Comparison of ENCODE assay signal across 1 cellular context in genomic region chr1:52053862-52054261, GRCh38.
TF ChIP-seq lines count a peak whose summit lies in the region.

No MANE protein-coding gene starts in this region.

TF ChIP-seq in WTC11, 78 proteins besides CTCF, POLR2A, EP300 and RAD21 (continued from another document):
- TF ChIP-seq, protein P1, sequence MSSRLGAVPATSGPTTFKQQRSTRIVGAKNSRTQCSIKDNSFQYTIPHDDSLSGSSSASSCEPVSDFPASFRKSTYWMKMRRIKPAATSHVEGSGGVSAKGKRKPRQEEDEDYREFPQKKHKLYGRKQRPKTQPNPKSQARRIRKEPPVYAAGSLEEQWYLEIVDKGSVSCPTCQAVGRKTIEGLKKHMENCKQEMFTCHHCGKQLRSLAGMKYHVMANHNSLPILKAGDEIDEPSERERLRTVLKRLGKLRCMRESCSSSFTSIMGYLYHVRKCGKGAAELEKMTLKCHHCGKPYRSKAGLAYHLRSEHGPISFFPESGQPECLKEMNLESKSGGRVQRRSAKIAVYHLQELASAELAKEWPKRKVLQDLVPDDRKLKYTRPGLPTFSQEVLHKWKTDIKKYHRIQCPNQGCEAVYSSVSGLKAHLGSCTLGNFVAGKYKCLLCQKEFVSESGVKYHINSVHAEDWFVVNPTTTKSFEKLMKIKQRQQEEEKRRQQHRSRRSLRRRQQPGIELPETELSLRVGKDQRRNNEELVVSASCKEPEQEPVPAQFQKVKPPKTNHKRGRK (CRISPR knock-in tag; IDR thresholded peaks at IDR 0.05; ENCODE audit: borderline replicate concordance): no peak
- TF ChIP-seq ZNF671 (CRISPR knock-in tag; IDR thresholded peaks at IDR 0.05) (no peak), GABPB1 (CRISPR knock-in tag; IDR thresholded peaks at IDR 0.05) (no peak), GRHL2 (CRISPR knock-in tag; IDR thresholded peaks at IDR 0.05; ENCODE audit: insufficient replicate concordance, severe bottlenecking) (no peak), NFATC4 (CRISPR knock-in tag; IDR thresholded peaks at IDR 0.05) (no peak), PREB (CRISPR knock-in tag; IDR thresholded peaks at IDR 0.05; ENCODE audit: borderline replicate concordance) (no peak), E2F1 (CRISPR knock-in tag; IDR thresholded peaks at IDR 0.05) (no peak), E2F4 (CRISPR knock-in tag; IDR thresholded peaks at IDR 0.05; ENCODE audit: borderline replicate concordance, low read depth) (no peak), USF2 (CRISPR knock-in tag; IDR thresholded peaks at IDR 0.05) (no peak)
- TF ChIP-seq, protein P2, sequence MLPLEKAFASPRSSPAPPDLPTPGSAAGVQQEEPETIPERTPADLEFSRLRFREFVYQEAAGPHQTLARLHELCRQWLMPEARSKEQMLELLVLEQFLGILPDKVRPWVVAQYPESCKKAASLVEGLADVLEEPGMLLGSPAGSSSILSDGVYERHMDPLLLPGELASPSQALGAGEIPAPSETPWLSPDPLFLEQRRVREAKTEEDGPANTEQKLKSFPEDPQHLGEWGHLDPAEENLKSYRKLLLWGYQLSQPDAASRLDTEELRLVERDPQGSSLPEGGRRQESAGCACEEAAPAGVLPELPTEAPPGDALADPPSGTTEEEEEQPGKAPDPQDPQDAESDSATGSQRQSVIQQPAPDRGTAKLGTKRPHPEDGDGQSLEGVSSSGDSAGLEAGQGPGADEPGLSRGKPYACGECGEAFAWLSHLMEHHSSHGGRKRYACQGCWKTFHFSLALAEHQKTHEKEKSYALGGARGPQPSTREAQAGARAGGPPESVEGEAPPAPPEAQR (CRISPR knock-in tag; IDR thresholded peaks at IDR 0.05): no peak
